1 cellular context compared by ENCODE assay signal in genomic region chr10:70162157-70162891, GRCh38.
TF ChIP-seq lines count a peak whose summit lies in the region.

No MANE protein-coding gene starts in this region.

TF ChIP-seq in GM23338, 12 proteins besides CTCF, POLR2A, EP300 and RAD21 (continued from another document):
- TF ChIP-seq ZNF462 (CRISPR knock-in tag; IDR thresholded peaks at IDR 0.05) (no peak), EZH2 (IDR thresholded peaks at IDR 0.05; ENCODE audit: low read depth, unreplicated experiment) (no peak), CREB1 (CRISPR knock-in tag; IDR thresholded peaks at IDR 0.05; ENCODE audit: low read depth) (no peak), POLR2AphosphoS5 (IDR thresholded peaks at IDR 0.05; ENCODE audit: low read depth) (no peak), JUNB (IDR thresholded peaks at IDR 0.05; ENCODE audit: unreplicated experiment) (no peak), EZH2phosphoT487 (IDR thresholded peaks at IDR 0.05; ENCODE audit: unreplicated experiment) (no peak)
- TF ChIP-seq, protein P1, sequence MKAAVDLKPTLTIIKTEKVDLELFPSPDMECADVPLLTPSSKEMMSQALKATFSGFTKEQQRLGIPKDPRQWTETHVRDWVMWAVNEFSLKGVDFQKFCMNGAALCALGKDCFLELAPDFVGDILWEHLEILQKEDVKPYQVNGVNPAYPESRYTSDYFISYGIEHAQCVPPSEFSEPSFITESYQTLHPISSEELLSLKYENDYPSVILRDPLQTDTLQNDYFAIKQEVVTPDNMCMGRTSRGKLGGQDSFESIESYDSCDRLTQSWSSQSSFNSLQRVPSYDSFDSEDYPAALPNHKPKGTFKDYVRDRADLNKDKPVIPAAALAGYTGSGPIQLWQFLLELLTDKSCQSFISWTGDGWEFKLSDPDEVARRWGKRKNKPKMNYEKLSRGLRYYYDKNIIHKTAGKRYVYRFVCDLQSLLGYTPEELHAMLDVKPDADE (IDR thresholded peaks at IDR 0.05): no peak
- TF ChIP-seq, protein P2, sequence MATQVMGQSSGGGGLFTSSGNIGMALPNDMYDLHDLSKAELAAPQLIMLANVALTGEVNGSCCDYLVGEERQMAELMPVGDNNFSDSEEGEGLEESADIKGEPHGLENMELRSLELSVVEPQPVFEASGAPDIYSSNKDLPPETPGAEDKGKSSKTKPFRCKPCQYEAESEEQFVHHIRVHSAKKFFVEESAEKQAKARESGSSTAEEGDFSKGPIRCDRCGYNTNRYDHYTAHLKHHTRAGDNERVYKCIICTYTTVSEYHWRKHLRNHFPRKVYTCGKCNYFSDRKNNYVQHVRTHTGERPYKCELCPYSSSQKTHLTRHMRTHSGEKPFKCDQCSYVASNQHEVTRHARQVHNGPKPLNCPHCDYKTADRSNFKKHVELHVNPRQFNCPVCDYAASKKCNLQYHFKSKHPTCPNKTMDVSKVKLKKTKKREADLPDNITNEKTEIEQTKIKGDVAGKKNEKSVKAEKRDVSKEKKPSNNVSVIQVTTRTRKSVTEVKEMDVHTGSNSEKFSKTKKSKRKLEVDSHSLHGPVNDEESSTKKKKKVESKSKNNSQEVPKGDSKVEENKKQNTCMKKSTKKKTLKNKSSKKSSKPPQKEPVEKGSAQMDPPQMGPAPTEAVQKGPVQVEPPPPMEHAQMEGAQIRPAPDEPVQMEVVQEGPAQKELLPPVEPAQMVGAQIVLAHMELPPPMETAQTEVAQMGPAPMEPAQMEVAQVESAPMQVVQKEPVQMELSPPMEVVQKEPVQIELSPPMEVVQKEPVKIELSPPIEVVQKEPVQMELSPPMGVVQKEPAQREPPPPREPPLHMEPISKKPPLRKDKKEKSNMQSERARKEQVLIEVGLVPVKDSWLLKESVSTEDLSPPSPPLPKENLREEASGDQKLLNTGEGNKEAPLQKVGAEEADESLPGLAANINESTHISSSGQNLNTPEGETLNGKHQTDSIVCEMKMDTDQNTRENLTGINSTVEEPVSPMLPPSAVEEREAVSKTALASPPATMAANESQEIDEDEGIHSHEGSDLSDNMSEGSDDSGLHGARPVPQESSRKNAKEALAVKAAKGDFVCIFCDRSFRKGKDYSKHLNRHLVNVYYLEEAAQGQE (IDR thresholded peaks at IDR 0.05; ENCODE audit: unreplicated experiment): no peak
